8 cellular contexts compared by ENCODE assay signal in genomic region chr2:216482640-216483039, GRCh38.
"Had no signal": no experiment of that assay in that cellular context is flagged by ENCODE, and none has a peak within 500 bp of the region (broad histone marks: within the 10 kb centered on the region; RNA-seq: fewer than 3 reads in every experiment).

No MANE protein-coding gene starts in this region.

- H3K27me3 Mint-ChIP-seq: IgD-negative memory B cell had no signal

- H3K4me3 ChIP-seq: GM23338 had no signal

- ATAC-seq: GM23338 had no signal

- H3K9me3 Mint-ChIP-seq: GM23338, H9, IgD-negative memory B cell had no signal

- H3K4me3 Mint-ChIP-seq: GM23338, H9, IgD-negative memory B cell had no signal

- H3K27ac Mint-ChIP-seq: GM23338, H9 had no signal

- FAIRE-seq: H1, H54, HTR-8/SVneo had no signal

- H3K4me2 ChIP-seq: GM23338 had no signal

- DNase-seq: H9, HCEC 1CT, KG1 had no signal

- H3K4me1 Mint-ChIP-seq: IgD-negative memory B cell had no signal

- H2AFZ ChIP-seq: GM23338 had no signal
